Comparison of ENCODE assay signal across 8 cellular contexts in the genomic region with DNA sequence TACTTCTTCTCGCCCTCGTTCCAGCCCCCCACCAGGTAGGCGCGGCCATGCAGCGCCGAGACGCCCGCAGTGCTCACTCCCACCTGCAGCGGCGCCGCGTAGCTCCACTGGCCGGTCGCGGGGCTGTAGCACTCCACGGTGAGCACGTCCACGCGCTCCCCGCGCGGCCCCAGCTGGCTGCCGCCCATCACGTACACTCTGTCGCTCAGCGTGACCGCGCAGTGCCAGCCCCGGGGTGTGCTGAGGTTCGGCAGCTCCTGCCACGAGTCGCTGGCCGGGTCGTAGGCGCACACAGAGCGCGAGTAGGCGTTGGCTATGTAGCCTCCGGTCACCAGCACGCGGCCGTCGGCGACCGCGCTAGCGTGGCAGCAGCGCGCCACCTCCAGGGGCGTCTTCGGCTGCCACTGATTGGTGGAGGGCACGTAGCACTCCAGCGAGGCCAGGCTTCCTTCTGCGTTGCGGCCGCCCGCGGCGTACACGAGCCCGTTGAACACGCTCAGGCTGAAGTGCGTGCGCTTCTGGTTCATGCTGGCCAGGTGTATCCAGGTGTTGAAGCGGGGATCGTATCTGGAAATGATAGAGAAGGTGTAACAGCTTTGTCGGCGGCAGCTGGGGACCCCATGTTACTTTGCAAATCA. TPM values are rescaled to one million over a fixed set of nuclear protein-coding genes. Genes with fewer than 3 reads are reported as not detected.
A peak's percentile ranks its signal among the peaks of the same experiment; 100 is the strongest.
DNase-seq lines count a peak whose midpoint lies in the region; ATAC-seq and TF ChIP-seq lines count a peak whose summit lies in the region.

No MANE protein-coding gene starts in this region.

- no peaks in the 10 kb centered on the region for H3K79me2 ChIP-seq in osteoblast (ENCODE audit: insufficient read depth, low read length)

- DNase-seq in DMS79 (lab: John Stamatoyannopoulos, UW) (peak; percentile 76), SHP77 (lab: John Stamatoyannopoulos, UW) (peak; percentile 90 to 94), head of caudate nucleus (peak; percentile 57 to 93 (median 83)), osteoblast (ENCODE audit: insufficient read length, low spot score, missing footprints) (peak; percentile 67), thoracic aorta (ENCODE audit: low spot score) (peak; percentile 13)
- peak; percentile 52 for DNase-seq in Jurkat, Clone E6-1 (ENCODE audit: low read depth, low spot score)
- DNase-seq in activated naive CD4-positive, alpha-beta T cell treated with Interleukin-2 at 50 U/mL for 16 hours: peak; percentile 80

- H3K9me3 ChIP-seq in osteoblast (ENCODE audit: low read depth, low read length): no peaks in the 10 kb centered on the region
- no peaks in the 10 kb centered on the region for H3K9me3 ChIP-seq in thoracic aorta

- TF ChIP-seq CTCF in osteoblast (IDR thresholded peaks at IDR 0.05; ENCODE audit: extremely low read depth, low read depth, low read length): no peak
- peak; percentile 33 for TF ChIP-seq CTCF in thoracic aorta (IDR thresholded peaks at IDR 0.05)

- H3K36me3 ChIP-seq in osteoblast (ENCODE audit: insufficient read depth, low read length) (no peaks in the 10 kb centered on the region), thoracic aorta (no peaks in the 10 kb centered on the region)

- peak overlapping the region; percentile 59 for H3K4me3 ChIP-seq in Jurkat, Clone E6-1 (ENCODE audit: low read length)
- H3K4me3 ChIP-seq in osteoblast (ENCODE audit: insufficient read depth, low read length) (peak overlapping the region; percentile 75), thoracic aorta (peak overlapping the region; percentile 75)

- peak overlapping the region; percentile 99 for H3K4me2 ChIP-seq in osteoblast (ENCODE audit: insufficient read depth, low read length)

- H4K20me1 ChIP-seq in osteoblast (ENCODE audit: insufficient read depth, low read length): no peaks in the 10 kb centered on the region

- H2AFZ ChIP-seq in osteoblast (ENCODE audit: low read length): peak overlapping the region; percentile 95

- H3K4me1 ChIP-seq in osteoblast (ENCODE audit: insufficient read depth, low read length) (peaks cover 11% of the 10 kb centered on the region), thoracic aorta (ENCODE audit: control insufficient read depth in 1 of 2, low read depth in 2 of 2) (peaks cover 0 to 11% of the 10 kb centered on the region in 2 donors)

- intact Hi-C loops in head of caudate nucleus (cut with DNase I): loop anchor here (5.0 kb wide), 4 partner anchors 75 to 290 kb away; no protein-coding TSS in a partner anchor

- peak; percentile 63 for ATAC-seq in GM21786 (IDR thresholded peaks at IDR 0.05; ENCODE audit: unreplicated experiment)
- peak; percentile 45 for ATAC-seq in thoracic aorta (ENCODE audit: insufficient number of reproducible peaks, low FRiP score, low read depth)

- H3K27ac ChIP-seq in osteoblast (ENCODE audit: low read depth, low read length) (no peak overlapping the region), thoracic aorta (no peak overlapping the region)

- H3K27me3 ChIP-seq in osteoblast (ENCODE audit: insufficient read depth, low read length) (peaks cover 13% of the 10 kb centered on the region), thoracic aorta (replicated peaks; ENCODE audit: insufficient read depth) (no peaks in the 10 kb centered on the region)

RNA-seq across cellular contexts. Expression of gene KLHL31, which starts 13.7 kb away (rescaled TPM):
- polyA plus RNA-seq in Jurkat, Clone E6-1 (2012; ENCODE audit: insufficient read depth, insufficient read length): 0.25 TPM
- total RNA-seq in osteoblast: under 0.01 TPM in 2 replicates
- total RNA-seq in thoracic aorta: under 1 TPM in 1 of 2 donors, not detected in 1; 0.27 TPM

Comparison
In these comparisons a context has a peak if more than half of its experiments do, and no peak if none do; other contexts are left out.
1. DNase-seq: peak in every context shown above with its lines; median percentile 92 in SHP77; 83 in head of caudate nucleus; 80 in activated naive CD4-positive, alpha-beta T cell treated with Interleukin-2 at 50 U/mL for 16 hours; 76 in DMS79; 67 in osteoblast; 52 in Jurkat, Clone E6-1; 13 in thoracic aorta.